In the genomic region with DNA sequence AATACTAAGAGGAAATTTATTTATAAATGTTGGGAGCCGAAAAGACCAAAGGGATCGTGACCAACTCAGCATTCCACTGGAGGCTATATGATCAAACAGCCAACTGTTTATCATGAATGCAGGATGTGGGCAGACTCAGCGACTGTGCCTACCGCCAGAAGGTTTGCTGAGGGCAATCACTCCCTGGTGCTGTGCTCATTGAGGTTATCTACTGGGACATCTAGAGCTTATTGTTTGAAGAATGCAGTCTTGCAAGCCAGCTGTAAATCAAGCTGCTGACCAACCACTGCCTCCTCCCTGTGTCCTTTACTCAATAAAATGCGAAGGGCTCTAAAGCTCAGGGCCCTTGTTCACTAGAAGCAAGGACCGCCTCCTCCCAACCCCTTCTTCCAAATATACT, we compare ENCODE assay signal across 2 cellular contexts.
TF ChIP-seq lines count a peak whose summit lies in the region.

No MANE protein-coding gene starts in this region.

TF ChIP-seq in SK-N-SH, 30 proteins besides CTCF, POLR2A, EP300 and RAD21 (continued from another document):
- TF ChIP-seq, protein P1, sequence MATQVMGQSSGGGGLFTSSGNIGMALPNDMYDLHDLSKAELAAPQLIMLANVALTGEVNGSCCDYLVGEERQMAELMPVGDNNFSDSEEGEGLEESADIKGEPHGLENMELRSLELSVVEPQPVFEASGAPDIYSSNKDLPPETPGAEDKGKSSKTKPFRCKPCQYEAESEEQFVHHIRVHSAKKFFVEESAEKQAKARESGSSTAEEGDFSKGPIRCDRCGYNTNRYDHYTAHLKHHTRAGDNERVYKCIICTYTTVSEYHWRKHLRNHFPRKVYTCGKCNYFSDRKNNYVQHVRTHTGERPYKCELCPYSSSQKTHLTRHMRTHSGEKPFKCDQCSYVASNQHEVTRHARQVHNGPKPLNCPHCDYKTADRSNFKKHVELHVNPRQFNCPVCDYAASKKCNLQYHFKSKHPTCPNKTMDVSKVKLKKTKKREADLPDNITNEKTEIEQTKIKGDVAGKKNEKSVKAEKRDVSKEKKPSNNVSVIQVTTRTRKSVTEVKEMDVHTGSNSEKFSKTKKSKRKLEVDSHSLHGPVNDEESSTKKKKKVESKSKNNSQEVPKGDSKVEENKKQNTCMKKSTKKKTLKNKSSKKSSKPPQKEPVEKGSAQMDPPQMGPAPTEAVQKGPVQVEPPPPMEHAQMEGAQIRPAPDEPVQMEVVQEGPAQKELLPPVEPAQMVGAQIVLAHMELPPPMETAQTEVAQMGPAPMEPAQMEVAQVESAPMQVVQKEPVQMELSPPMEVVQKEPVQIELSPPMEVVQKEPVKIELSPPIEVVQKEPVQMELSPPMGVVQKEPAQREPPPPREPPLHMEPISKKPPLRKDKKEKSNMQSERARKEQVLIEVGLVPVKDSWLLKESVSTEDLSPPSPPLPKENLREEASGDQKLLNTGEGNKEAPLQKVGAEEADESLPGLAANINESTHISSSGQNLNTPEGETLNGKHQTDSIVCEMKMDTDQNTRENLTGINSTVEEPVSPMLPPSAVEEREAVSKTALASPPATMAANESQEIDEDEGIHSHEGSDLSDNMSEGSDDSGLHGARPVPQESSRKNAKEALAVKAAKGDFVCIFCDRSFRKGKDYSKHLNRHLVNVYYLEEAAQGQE (IDR thresholded peaks at IDR 0.05; ENCODE audit: low read depth, low read length), result no peak
TF ChIP-seq in SK-N-SH: peak in this region for 1.

TF ChIP-seq in SK-N-SH treated with all-trans-retinoic acid at 6 μM for 48 hours, 23 proteins besides CTCF, POLR2A, EP300 and RAD21 (continued from another document):
- TF ChIP-seq, protein P2, sequence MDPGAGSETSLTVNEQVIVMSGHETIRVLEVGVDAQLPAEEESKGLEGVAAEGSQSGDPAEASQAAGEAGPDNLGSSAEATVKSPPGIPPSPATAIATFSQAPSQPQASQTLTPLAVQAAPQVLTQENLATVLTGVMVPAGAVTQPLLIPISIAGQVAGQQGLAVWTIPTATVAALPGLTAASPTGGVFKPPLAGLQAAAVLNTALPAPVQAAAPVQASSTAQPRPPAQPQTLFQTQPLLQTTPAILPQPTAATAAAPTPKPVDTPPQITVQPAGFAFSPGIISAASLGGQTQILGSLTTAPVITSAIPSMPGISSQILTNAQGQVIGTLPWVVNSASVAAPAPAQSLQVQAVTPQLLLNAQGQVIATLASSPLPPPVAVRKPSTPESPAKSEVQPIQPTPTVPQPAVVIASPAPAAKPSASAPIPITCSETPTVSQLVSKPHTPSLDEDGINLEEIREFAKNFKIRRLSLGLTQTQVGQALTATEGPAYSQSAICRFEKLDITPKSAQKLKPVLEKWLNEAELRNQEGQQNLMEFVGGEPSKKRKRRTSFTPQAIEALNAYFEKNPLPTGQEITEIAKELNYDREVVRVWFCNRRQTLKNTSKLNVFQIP (CRISPR knock-in tag; IDR thresholded peaks at IDR 0.05; ENCODE audit: borderline replicate concordance, low read depth), result no peak
- no peak for TF ChIP-seq CSDC2 (CRISPR knock-in tag; IDR thresholded peaks at IDR 0.05)
- TF ChIP-seq ZFP30 (CRISPR knock-in tag; IDR thresholded peaks at IDR 0.05), result no peak
